In the genomic region with DNA sequence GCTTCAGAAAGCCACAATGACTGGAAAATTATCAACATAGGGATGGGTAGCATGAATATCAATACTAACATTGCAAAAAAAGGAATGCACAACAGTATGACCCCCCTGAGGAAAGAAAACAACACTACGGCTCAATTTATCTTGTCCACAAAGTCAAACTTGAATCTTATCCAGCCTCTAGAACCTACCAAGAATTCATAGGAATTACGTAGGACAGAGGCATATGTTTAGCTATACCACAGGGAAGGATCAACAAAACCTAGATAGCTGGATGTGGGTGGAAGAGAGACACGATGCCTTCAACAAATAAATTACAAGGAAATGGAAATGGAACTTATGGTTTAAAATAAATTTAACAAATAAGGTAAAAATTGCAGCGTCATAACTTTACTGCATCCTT, we compare ENCODE assay signal across 21 cellular contexts. TPM values are rescaled to one million over a fixed set of nuclear protein-coding genes. Genes with fewer than 3 reads are reported as not detected.
DNase-seq lines count a peak whose midpoint lies in the region; ATAC-seq, FAIRE-seq and TF ChIP-seq lines count a peak whose summit lies in the region.
"Had no signal": no experiment of that assay in that cellular context is flagged by ENCODE, and none has a peak within 500 bp of the region (broad histone marks: within the 10 kb centered on the region; RNA-seq: fewer than 3 reads in every experiment).

No MANE protein-coding gene starts in this region.

- H3K9ac ChIP-seq in PC-3 (ENCODE audit: low read length), result no peak overlapping the region
- H3K9ac ChIP-seq: BLaER1 treated with 17β-estradiol and CSF1 and Interleukin-3, amounts not matched to agents 10 nM and 100 nM had no signal

- POLR2A ChIA-PET in A549 (lab: Yijun Ruan, JAX), result no interaction called here
- POLR2A ChIA-PET in PC-3 (lab: Charles Lee; ENCODE audit: unreplicated experiment), result no interaction called here

- H3K27ac ChIP-seq in A549 (peak overlapping the region in 1 of 2 experiments; percentile 26; a peak in 1 of 6 replicates), PC-3 (ENCODE audit: low read length) (no peak overlapping the region)
- H3K27ac ChIP-seq: BLaER1 treated with 17β-estradiol and CSF1 and Interleukin-3, amounts not matched to agents 10 nM and 100 nM had no signal

- DNase-seq in A549 (ENCODE audit: low read depth in 1 of 2, low spot score in 1 of 2) (peak in 1 of 2 experiments; percentile 21), PC-3 (no peak), chondrocyte (ENCODE audit: low spot score) (no peak), osteocyte (ENCODE audit: extremely low spot score, unreplicated experiment) (no peak), islet precursor cell (no peak), DMS153 (lab: John Stamatoyannopoulos, UW) (no peak), T-helper 2 cell (no peak)
- DNase-seq: CD8-positive, alpha-beta T cell; DMS79; H9; MM.1S; NCI-H1105; NCI-H2081 treated with DMSO at 0.1 percent for 48 hours; NCI-H446 treated with DMSO at 0.1 percent for 48 hours; NCI-H69; NK-92 treated with Interleukin-12 subunit alpha and Interleukin-12 subunit beta, amount 100 ng/mL, for 24 hours; Right ventricle myocardium superior had no signal

- WGBS in A549 (ENCODE audit: missing lambda C conversion rate), result 15% methylated on average over 4 of the region's 4 CpGs

- H3K9me2 ChIP-seq in PC-3 (replicated peaks; ENCODE audit: low read length), result no peaks in the 10 kb centered on the region

- TF ChIP-seq EP300 in A549 (IDR thresholded peaks at IDR 0.05), result no peak

- no peak for TF ChIP-seq POLR2A in A549 (IDR thresholded peaks at IDR 0.05; ENCODE audit: low read length)

- H3K9me3 ChIP-seq in A549 (no peaks in the 10 kb centered on the region), PC-3 (ENCODE audit: low read length) (no peaks in the 10 kb centered on the region)
- H3K9me3 ChIP-seq: BLaER1 treated with 17β-estradiol and CSF1 and Interleukin-3, amounts not matched to agents 10 nM and 100 nM had no signal

- H3K4me3 Mint-ChIP-seq in chondrocyte (ENCODE audit: unreplicated experiment) (no peak overlapping the region), osteocyte (ENCODE audit: unreplicated experiment) (no peak overlapping the region)
- H3K4me3 Mint-ChIP-seq: CD8-positive, alpha-beta T cell; H9 had no signal

- FAIRE-seq in A549 (lab: Jason Lieb, UNC), result no peak
- FAIRE-seq: HTR-8/SVneo had no signal

- H3K4me1 ChIP-seq in A549, result peaks cover 15% of the 10 kb centered on the region
- peaks cover 5% of the 10 kb centered on the region; the same call in 1 of the 2 replicates for H3K4me1 ChIP-seq in PC-3 (ENCODE audit: insufficient read depth, low read length)
- H3K4me1 ChIP-seq: BLaER1 treated with 17β-estradiol and CSF1 and Interleukin-3, amounts not matched to agents 10 nM and 100 nM had no signal

- no peaks in the 10 kb centered on the region for H4K20me1 ChIP-seq in PC-3 (ENCODE audit: low read length)
- H4K20me1 ChIP-seq: BLaER1 treated with 17β-estradiol and CSF1 and Interleukin-3, amounts not matched to agents 10 nM and 100 nM had no signal

- no peak for TF ChIP-seq CTCF in A549 (IDR thresholded peaks at IDR 0.05)
- no peak for TF ChIP-seq CTCF in PC-3 (conservative IDR thresholded peaks at IDR 0.05; ENCODE audit: low read depth, low read length)
- no peak for TF ChIP-seq CTCF in chondrocyte (IDR thresholded peaks at IDR 0.05)
- no peak for TF ChIP-seq CTCF in osteocyte (IDR thresholded peaks at IDR 0.05)

- no peaks in the 10 kb centered on the region for H3K79me2 ChIP-seq in PC-3 (ENCODE audit: low read length)

- CTCF ChIA-PET in A549 (lab: Yijun Ruan, JAX) (no interaction called here), PC-3 (lab: Charles Lee) (no interaction called here)

- H3K9me3 Mint-ChIP-seq in chondrocyte (ENCODE audit: low read depth) (no peaks in the 10 kb centered on the region), osteocyte (ENCODE audit: unreplicated experiment) (no peaks in the 10 kb centered on the region)
- H3K9me3 Mint-ChIP-seq: H9 had no signal

- H3K4me1 Mint-ChIP-seq in chondrocyte (ENCODE audit: low read depth), result peaks cover 40% of the 10 kb centered on the region
- peaks cover 63% of the 10 kb centered on the region for H3K4me1 Mint-ChIP-seq in osteocyte (ENCODE audit: unreplicated experiment)
- H3K4me1 Mint-ChIP-seq: H9 had no signal

- H3K27me3 Mint-ChIP-seq in chondrocyte (ENCODE audit: low read depth), result no peaks in the 10 kb centered on the region
- H3K27me3 Mint-ChIP-seq in osteocyte (ENCODE audit: unreplicated experiment), result no peaks in the 10 kb centered on the region

- no peaks in the 10 kb centered on the region for H3K36me3 ChIP-seq in PC-3 (ENCODE audit: low read depth, low read length)
- H3K36me3 ChIP-seq: BLaER1 treated with 17β-estradiol and CSF1 and Interleukin-3, amounts not matched to agents 10 nM and 100 nM had no signal

- H2AFZ ChIP-seq in PC-3 (ENCODE audit: low read length), result no peak overlapping the region

- no peaks in the 10 kb centered on the region for H3F3A ChIP-seq in PC-3 (ENCODE audit: low read length, unreplicated experiment)

- no peaks in the 10 kb centered on the region for H3K27me3 ChIP-seq in PC-3 (ENCODE audit: low read length)
- H3K27me3 ChIP-seq: BLaER1 treated with 17β-estradiol and CSF1 and Interleukin-3, amounts not matched to agents 10 nM and 100 nM had no signal

- TSS peak; percentile 49 for BruUV-seq in PC-3 (replicated peaks; lab: Mats Ljungman, UMichigan)

- peak overlapping the region; percentile 6 for H3K27ac Mint-ChIP-seq in chondrocyte (ENCODE audit: unreplicated experiment)
- H3K27ac Mint-ChIP-seq in osteocyte (ENCODE audit: unreplicated experiment), result peak overlapping the region; percentile 82
- H3K27ac Mint-ChIP-seq: CD8-positive, alpha-beta T cell; H9 had no signal

- ATAC-seq in A549 (peak in 1 of 2 experiments; percentile 67; a peak in 4 of 6 replicates), PC-3 (no peak), HG03139 (IDR thresholded peaks at IDR 0.05; ENCODE audit: unreplicated experiment) (no peak)
- ATAC-seq: CD8-positive, alpha-beta T cell had no signal

- no peaks in the 10 kb centered on the region for H3K36me3 Mint-ChIP-seq in chondrocyte (ENCODE audit: low read depth)
- no peaks in the 10 kb centered on the region for H3K36me3 Mint-ChIP-seq in osteocyte (ENCODE audit: unreplicated experiment)
- H3K36me3 Mint-ChIP-seq: CD8-positive, alpha-beta T cell had no signal

- intact Hi-C loops in PC-3 (cut with micrococcal nuclease), result loop anchor here (5.0 kb wide), 2 partner anchors 45 to 415 kb away; no protein-coding TSS in a partner anchor

- TF ChIP-seq RAD21 in A549 (conservative IDR thresholded peaks at IDR 0.05 in 1 of 2, IDR thresholded peaks at IDR 0.05 in 1 of 2), result no peak

- H3K4me2 ChIP-seq in A549, result peak overlapping the region; percentile 52
- H3K4me2 ChIP-seq in PC-3 (ENCODE audit: low read length), result no peak overlapping the region
- H3K4me2 ChIP-seq: BLaER1 treated with 17β-estradiol and CSF1 and Interleukin-3, amounts not matched to agents 10 nM and 100 nM had no signal

- H3K4me3 ChIP-seq in A549 (no peak overlapping the region), PC-3 (ENCODE audit: low read length) (no peak overlapping the region)
- H3K4me3 ChIP-seq: BLaER1 treated with 17β-estradiol and CSF1 and Interleukin-3, amounts not matched to agents 10 nM and 100 nM had no signal

TF ChIP-seq in A549, 52 proteins besides CTCF, POLR2A, EP300 and RAD21:
- no peak for TF ChIP-seq JUNB (IDR thresholded peaks at IDR 0.05)
TF ChIP-seq in A549: peak in this region for 0.

RNA-seq across cellular contexts. Expression of gene AGMO, which starts 54.6 kb away (rescaled TPM):
- polyA plus RNA-seq in A549 (2011; rRNA removed) (7.9 TPM in 2 replicates), A549 (2017; fragmentation: RNase III; extraction: RNeasy Plus Mini Kit Qiagen cat#74134 plus additional on column Dnase treatment) (1.9 to 3.2 TPM (median 2.6 TPM) in 3 replicates)
- polyA plus RNA-seq in A549 (2012; cell fraction: cytosol; rRNA removed), result 1.0 and 1.3 TPM in 2 replicates
- 0.83 and 1.0 TPM in 2 replicates for polyA plus RNA-seq in A549 (2012; cell fraction: nucleus; rRNA removed)
- polyA minus RNA-seq in A549 (2011; rRNA and poly(A)+ RNA removed), result 7.5 and 10.1 TPM in 2 replicates
- total RNA-seq in PC-3 (2014; rRNA removed) (0.11 TPM in 1 of 2 replicates, not detected in the other), chondrocyte (0.60 to 3.8 TPM (median 0.72 TPM) in 3 replicates), osteocyte (0.99 and 1.7 TPM in 2 replicates)
- total RNA-seq: CD8-positive, alpha-beta T cell; LHCN-M2 had no signal
